1 cellular context compared by ENCODE assay signal in genomic region chr12:31948697-31949359, GRCh38.
TF ChIP-seq lines count a peak whose summit lies in the region.

No MANE protein-coding gene starts in this region.

TF ChIP-seq in HepG2, 621 proteins besides CTCF, POLR2A, EP300 and RAD21 (continued from another document and continues in another):
- TF ChIP-seq ZNF574 (CRISPR knock-in tag; IDR thresholded peaks at IDR 0.05) (0 out of 2 replicates have a peak, but pooled peaks have one; percentile 33), ZMYM2 (CRISPR knock-in tag; IDR thresholded peaks at IDR 0.05) (peak; percentile 99), ZNF800 (CRISPR knock-in tag; IDR thresholded peaks at IDR 0.05) (0 out of 2 replicates have a peak, but pooled peaks have one; percentile 32), NR2C2 (CRISPR knock-in tag; IDR thresholded peaks at IDR 0.05; ENCODE audit: borderline replicate concordance) (peak; percentile 92), NR2F2 (IDR thresholded peaks at IDR 0.05; ENCODE audit: borderline replicate concordance, low read depth) (peak; percentile 90), PPARG (CRISPR knock-in tag; conservative IDR thresholded peaks at IDR 0.05) (peak; percentile 43), ZBTB7B (CRISPR knock-in tag; IDR thresholded peaks at IDR 0.05) (peak; percentile 46; the same call in 1 of the 2 replicates), TARDBP (CRISPR knock-in tag; IDR thresholded peaks at IDR 0.05) (peak; percentile 60; the same call in 1 of the 2 replicates), FOXP1 (IDR thresholded peaks at IDR 0.05) (peak; percentile 42; the same call in 1 of the 2 replicates), FOXP1 (CRISPR knock-in tag; IDR thresholded peaks at IDR 0.05) (peak; percentile 78), ZNF644 (CRISPR knock-in tag; IDR thresholded peaks at IDR 0.05; ENCODE audit: low read depth) (peak; percentile 28; the same call in 1 of the 2 replicates), NFIC (IDR thresholded peaks at IDR 0.05; ENCODE audit: low read length) (peak; percentile 46; the same call in 1 of the 2 replicates), FOXK1 (CRISPR knock-in tag; IDR thresholded peaks at IDR 0.05; ENCODE audit: borderline replicate concordance, low read depth) (peak; percentile 74), RAD51 (IDR thresholded peaks at IDR 0.05; ENCODE audit: borderline replicate concordance) (peak; percentile 33; the same call in 1 of the 2 replicates), MEF2D (CRISPR knock-in tag; IDR thresholded peaks at IDR 0.05) (0 out of 2 replicates have a peak, but pooled peaks have one; percentile 67), GATA4 (IDR thresholded peaks at IDR 0.05; ENCODE audit: borderline replicate concordance, low read depth) (peak; percentile 92; the same call in 1 of the 2 replicates), REPIN1 (CRISPR knock-in tag; IDR thresholded peaks at IDR 0.05; ENCODE audit: borderline replicate concordance, low read depth) (peak; percentile 50; the same call in 1 of the 2 replicates), SKIL (CRISPR knock-in tag; IDR thresholded peaks at IDR 0.05; ENCODE audit: borderline replicate concordance) (0 out of 2 replicates have a peak, but pooled peaks have one; percentile 23), TFAP4 (IDR thresholded peaks at IDR 0.05; ENCODE audit: borderline replicate concordance, low read depth) (0 out of 2 replicates have a peak, but pooled peaks have one; percentile 12), HDAC1 (CRISPR knock-in tag; IDR thresholded peaks at IDR 0.05) (peak; percentile 87), POGK (CRISPR knock-in tag; conservative IDR thresholded peaks at IDR 0.05) (0 out of 2 replicates have a peak, but pooled peaks have one; percentile 29), ZNF605 (CRISPR knock-in tag; IDR thresholded peaks at IDR 0.05) (peak; percentile 43; the same call in 1 of the 2 replicates), SOX5 (CRISPR knock-in tag; IDR thresholded peaks at IDR 0.05; ENCODE audit: borderline replicate concordance) (peak; percentile 75; the same call in 1 of the 2 replicates), ZBTB10 (CRISPR knock-in tag; IDR thresholded peaks at IDR 0.05; ENCODE audit: borderline replicate concordance) (0 out of 2 replicates have a peak, but pooled peaks have one; percentile 36), DPF2 (CRISPR knock-in tag; IDR thresholded peaks at IDR 0.05; ENCODE audit: borderline replicate concordance, low read depth) (0 out of 2 replicates have a peak, but pooled peaks have one; percentile 34), FOXO1 (CRISPR knock-in tag; IDR thresholded peaks at IDR 0.05) (peak; percentile 72), ZBTB26 (CRISPR knock-in tag; IDR thresholded peaks at IDR 0.05; ENCODE audit: borderline replicate concordance) (peak; percentile 67; the same call in 1 of the 2 replicates), ARID4A (CRISPR knock-in tag; IDR thresholded peaks at IDR 0.05; ENCODE audit: borderline replicate concordance) (peak; percentile 30; the same call in 1 of the 2 replicates), ARID3A (IDR thresholded peaks at IDR 0.05; ENCODE audit: low read depth, low read length) (peak; percentile 70)
